In the genomic region with DNA sequence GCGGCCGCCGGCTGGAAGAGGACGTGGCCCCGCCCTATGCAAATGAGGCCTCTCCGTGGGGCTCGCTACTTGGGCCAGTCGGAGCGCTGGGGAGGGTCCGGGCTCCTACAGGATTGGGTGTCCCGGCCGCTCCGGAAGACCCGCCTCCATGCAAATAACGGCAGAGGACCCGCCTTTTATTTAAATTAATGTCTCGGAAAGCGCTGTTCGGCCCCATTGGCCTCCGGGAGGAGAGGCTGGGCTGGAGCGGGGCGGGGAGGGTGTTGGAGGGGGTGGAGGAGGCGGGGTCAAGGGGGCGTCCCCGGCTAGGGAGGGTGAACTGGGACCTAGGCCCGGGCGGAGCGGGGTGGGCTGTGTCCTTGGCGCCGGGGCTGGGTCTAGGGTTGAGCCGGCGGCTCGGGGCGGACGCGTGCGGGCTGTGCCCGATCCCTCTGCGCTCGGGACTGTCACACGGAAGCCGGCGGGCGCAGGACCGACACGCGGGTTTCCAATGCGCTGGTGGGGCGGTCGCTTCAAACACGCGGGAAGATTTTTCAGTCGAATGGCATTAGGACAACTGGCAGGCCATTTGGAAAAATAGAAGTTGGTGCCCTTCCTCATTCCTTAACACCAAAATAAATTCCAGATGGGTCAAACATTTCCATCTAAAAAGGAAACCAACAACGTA, we compare ENCODE assay signal across 1 cellular context.
TF ChIP-seq lines count a peak whose summit lies in the region.

No MANE protein-coding gene starts in this region.

TF ChIP-seq in SK-N-SH, 30 proteins besides CTCF, POLR2A, EP300 and RAD21 (continued from another document):
- peak; percentile 45; the same call in 1 of the 2 replicates for TF ChIP-seq YY1 (IDR thresholded peaks at IDR 0.05; ENCODE audit: low read depth)
- TF ChIP-seq GABPA (IDR thresholded peaks at IDR 0.05; ENCODE audit: low read depth), result peak; percentile 76
- TF ChIP-seq, protein P1, sequence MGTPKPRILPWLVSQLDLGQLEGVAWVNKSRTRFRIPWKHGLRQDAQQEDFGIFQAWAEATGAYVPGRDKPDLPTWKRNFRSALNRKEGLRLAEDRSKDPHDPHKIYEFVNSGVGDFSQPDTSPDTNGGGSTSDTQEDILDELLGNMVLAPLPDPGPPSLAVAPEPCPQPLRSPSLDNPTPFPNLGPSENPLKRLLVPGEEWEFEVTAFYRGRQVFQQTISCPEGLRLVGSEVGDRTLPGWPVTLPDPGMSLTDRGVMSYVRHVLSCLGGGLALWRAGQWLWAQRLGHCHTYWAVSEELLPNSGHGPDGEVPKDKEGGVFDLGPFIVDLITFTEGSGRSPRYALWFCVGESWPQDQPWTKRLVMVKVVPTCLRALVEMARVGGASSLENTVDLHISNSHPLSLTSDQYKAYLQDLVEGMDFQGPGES (IDR thresholded peaks at IDR 0.05; ENCODE audit: low read depth, low read length), result peak; percentile 60; the same call in 1 of the 2 replicates
- TF ChIP-seq ELF1 (IDR thresholded peaks at IDR 0.05), result peak; percentile 84
- TF ChIP-seq POLR2AphosphoS5 (IDR thresholded peaks at IDR 0.05; ENCODE audit: low read depth, low read length), result peak; percentile 92
- TF ChIP-seq, protein P2, sequence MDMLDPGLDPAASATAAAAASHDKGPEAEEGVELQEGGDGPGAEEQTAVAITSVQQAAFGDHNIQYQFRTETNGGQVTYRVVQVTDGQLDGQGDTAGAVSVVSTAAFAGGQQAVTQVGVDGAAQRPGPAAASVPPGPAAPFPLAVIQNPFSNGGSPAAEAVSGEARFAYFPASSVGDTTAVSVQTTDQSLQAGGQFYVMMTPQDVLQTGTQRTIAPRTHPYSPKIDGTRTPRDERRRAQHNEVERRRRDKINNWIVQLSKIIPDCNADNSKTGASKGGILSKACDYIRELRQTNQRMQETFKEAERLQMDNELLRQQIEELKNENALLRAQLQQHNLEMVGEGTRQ (IDR thresholded peaks at IDR 0.05; ENCODE audit: borderline replicate concordance, low read depth, low read length), result no peak; the same call in 1 of the 2 replicates
- TF ChIP-seq, protein P3, sequence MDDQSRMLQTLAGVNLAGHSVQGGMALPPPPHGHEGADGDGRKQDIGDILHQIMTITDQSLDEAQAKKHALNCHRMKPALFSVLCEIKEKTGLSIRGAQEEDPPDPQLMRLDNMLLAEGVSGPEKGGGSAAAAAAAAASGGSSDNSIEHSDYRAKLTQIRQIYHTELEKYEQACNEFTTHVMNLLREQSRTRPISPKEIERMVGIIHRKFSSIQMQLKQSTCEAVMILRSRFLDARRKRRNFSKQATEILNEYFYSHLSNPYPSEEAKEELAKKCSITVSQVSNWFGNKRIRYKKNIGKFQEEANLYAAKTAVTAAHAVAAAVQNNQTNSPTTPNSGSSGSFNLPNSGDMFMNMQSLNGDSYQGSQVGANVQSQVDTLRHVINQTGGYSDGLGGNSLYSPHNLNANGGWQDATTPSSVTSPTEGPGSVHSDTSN (IDR thresholded peaks at IDR 0.05), result peak; percentile 2; the same call in 1 of the 2 replicates
- peak; percentile 12 for TF ChIP-seq CHD2 (IDR thresholded peaks at IDR 0.05; ENCODE audit: low read length, partially characterized antibody)
- TF ChIP-seq FOXJ3 (CRISPR knock-in tag; IDR thresholded peaks at IDR 0.05), result no peak
- peak; percentile 70; the same call in 1 of the 2 replicates for TF ChIP-seq SIN3A (IDR thresholded peaks at IDR 0.05; ENCODE audit: borderline replicate concordance, low read depth, low read length)
- TF ChIP-seq RCOR1 (IDR thresholded peaks at IDR 0.05; ENCODE audit: low read length), result peak; percentile 59; the same call in 1 of the 2 replicates
- peak; percentile 25; the same call in 1 of the 2 replicates for TF ChIP-seq TAF1 (IDR thresholded peaks at IDR 0.05; ENCODE audit: borderline replicate concordance, low read depth, low read length)
- TF ChIP-seq, protein P4, sequence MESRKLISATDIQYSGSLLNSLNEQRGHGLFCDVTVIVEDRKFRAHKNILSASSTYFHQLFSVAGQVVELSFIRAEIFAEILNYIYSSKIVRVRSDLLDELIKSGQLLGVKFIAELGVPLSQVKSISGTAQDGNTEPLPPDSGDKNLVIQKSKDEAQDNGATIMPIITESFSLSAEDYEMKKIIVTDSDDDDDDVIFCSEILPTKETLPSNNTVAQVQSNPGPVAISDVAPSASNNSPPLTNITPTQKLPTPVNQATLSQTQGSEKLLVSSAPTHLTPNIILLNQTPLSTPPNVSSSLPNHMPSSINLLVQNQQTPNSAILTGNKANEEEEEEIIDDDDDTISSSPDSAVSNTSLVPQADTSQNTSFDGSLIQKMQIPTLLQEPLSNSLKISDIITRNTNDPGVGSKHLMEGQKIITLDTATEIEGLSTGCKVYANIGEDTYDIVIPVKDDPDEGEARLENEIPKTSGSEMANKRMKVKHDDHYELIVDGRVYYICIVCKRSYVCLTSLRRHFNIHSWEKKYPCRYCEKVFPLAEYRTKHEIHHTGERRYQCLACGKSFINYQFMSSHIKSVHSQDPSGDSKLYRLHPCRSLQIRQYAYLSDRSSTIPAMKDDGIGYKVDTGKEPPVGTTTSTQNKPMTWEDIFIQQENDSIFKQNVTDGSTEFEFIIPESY (IDR thresholded peaks at IDR 0.05; ENCODE audit: borderline replicate concordance, low read depth), result no peak
- TF ChIP-seq, protein P5, sequence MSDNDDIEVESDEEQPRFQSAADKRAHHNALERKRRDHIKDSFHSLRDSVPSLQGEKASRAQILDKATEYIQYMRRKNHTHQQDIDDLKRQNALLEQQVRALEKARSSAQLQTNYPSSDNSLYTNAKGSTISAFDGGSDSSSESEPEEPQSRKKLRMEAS (IDR thresholded peaks at IDR 0.05; ENCODE audit: low read depth), result peak; percentile 89
- peak; percentile 85 for TF ChIP-seq MXI1 (IDR thresholded peaks at IDR 0.05; ENCODE audit: low read depth, low read length)
- 0 out of 2 replicates have a peak, but pooled peaks have one; percentile 25 for TF ChIP-seq NFIC (IDR thresholded peaks at IDR 0.05; ENCODE audit: borderline replicate concordance)
- no peak for TF ChIP-seq GATA2 (CRISPR knock-in tag; IDR thresholded peaks at IDR 0.05)
- TF ChIP-seq TEAD4 (IDR thresholded peaks at IDR 0.05; ENCODE audit: borderline replicate concordance, insufficient read depth), result no peak
- no peak for TF ChIP-seq SMC3 (IDR thresholded peaks at IDR 0.05; ENCODE audit: low read depth, low read length)
- TF ChIP-seq, protein P6, sequence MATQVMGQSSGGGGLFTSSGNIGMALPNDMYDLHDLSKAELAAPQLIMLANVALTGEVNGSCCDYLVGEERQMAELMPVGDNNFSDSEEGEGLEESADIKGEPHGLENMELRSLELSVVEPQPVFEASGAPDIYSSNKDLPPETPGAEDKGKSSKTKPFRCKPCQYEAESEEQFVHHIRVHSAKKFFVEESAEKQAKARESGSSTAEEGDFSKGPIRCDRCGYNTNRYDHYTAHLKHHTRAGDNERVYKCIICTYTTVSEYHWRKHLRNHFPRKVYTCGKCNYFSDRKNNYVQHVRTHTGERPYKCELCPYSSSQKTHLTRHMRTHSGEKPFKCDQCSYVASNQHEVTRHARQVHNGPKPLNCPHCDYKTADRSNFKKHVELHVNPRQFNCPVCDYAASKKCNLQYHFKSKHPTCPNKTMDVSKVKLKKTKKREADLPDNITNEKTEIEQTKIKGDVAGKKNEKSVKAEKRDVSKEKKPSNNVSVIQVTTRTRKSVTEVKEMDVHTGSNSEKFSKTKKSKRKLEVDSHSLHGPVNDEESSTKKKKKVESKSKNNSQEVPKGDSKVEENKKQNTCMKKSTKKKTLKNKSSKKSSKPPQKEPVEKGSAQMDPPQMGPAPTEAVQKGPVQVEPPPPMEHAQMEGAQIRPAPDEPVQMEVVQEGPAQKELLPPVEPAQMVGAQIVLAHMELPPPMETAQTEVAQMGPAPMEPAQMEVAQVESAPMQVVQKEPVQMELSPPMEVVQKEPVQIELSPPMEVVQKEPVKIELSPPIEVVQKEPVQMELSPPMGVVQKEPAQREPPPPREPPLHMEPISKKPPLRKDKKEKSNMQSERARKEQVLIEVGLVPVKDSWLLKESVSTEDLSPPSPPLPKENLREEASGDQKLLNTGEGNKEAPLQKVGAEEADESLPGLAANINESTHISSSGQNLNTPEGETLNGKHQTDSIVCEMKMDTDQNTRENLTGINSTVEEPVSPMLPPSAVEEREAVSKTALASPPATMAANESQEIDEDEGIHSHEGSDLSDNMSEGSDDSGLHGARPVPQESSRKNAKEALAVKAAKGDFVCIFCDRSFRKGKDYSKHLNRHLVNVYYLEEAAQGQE (IDR thresholded peaks at IDR 0.05; ENCODE audit: low read depth, low read length), result 0 out of 2 replicates have a peak, but pooled peaks have one; percentile 17
- no peak for TF ChIP-seq FOSL2 (IDR thresholded peaks at IDR 0.05; ENCODE audit: borderline replicate concordance, low read depth)
- TF ChIP-seq MEF2A (IDR thresholded peaks at IDR 0.05; ENCODE audit: borderline replicate concordance, low read depth), result no peak
